14 cellular contexts compared by ENCODE assay signal in genomic region chr5:57216714-57217113, GRCh38. TPM values are rescaled to one million over a fixed set of nuclear protein-coding genes. Genes with fewer than 3 reads are reported as not detected.
DNase-seq lines count a peak whose midpoint lies in the region; ATAC-seq, FAIRE-seq and TF ChIP-seq lines count a peak whose summit lies in the region.
"Had no signal": no experiment of that assay in that cellular context is flagged by ENCODE, and none has a peak within 500 bp of the region (broad histone marks: within the 10 kb centered on the region; RNA-seq: fewer than 3 reads in every experiment).

No MANE protein-coding gene starts in this region.

- no peak overlapping the region for H3K4me3 Mint-ChIP-seq in CD4-positive, alpha-beta memory T cell
- H3K4me3 Mint-ChIP-seq in central memory CD8-positive, alpha-beta T cell: no peak overlapping the region
- H3K4me3 Mint-ChIP-seq: activated B cell treated with CpG ODN at 0.5 μM for 24 hours; activated naive CD8-positive, alpha-beta T cell treated with anti-CD3 and anti-CD28 coated beads, Interleukin-2, amount 10 ng/mL, durations not matched to agents 7 days and 5 days had no signal

- H3K27ac Mint-ChIP-seq in CD4-positive, alpha-beta memory T cell: peak overlapping the region in 4 of 7 donors; percentile 47 to 85 (median 62)
- peak overlapping the region; percentile 29 for H3K27ac Mint-ChIP-seq in central memory CD8-positive, alpha-beta T cell (ENCODE audit: low read depth)
- H3K27ac Mint-ChIP-seq: activated naive CD8-positive, alpha-beta T cell treated with anti-CD3 and anti-CD28 coated beads, Interleukin-2, amount 10 ng/mL, durations not matched to agents 7 days and 5 days had no signal

- H3K4me1 ChIP-seq in CD4-positive, alpha-beta memory T cell (ENCODE audit: insufficient read depth, low read length): peaks cover 38% of the 10 kb centered on the region
- H3K4me1 ChIP-seq in kidney (ENCODE audit: control insufficient read depth in 1 of 2, insufficient read depth in 1 of 2, low read depth in 1 of 2, low read length in 2 of 2): no peaks in the 10 kb centered on the region

- DNase-seq in CD4-positive, alpha-beta memory T cell: no peak
- DNase-seq in NCI-H226 (peak; percentile 71), kidney (no peak), COR-L47 (lab: John Stamatoyannopoulos, UW) (no peak), NCI-H82 treated with DMSO at 0.1 percent for 48 hours (lab: John Stamatoyannopoulos, UW; ENCODE audit: unreplicated experiment) (no peak)
- no peak for DNase-seq in central memory CD8-positive, alpha-beta T cell (ENCODE audit: low spot score in 2 of 2)
- DNase-seq: activated B cell treated with CpG ODN at 0.5 μM for 24 hours; activated naive CD8-positive, alpha-beta T cell treated with anti-CD3 and anti-CD28 coated beads, Interleukin-2, amount 10 ng/mL, durations not matched to agents 7 days and 5 days; DMS53; NCI-H2227 treated with DMSO at 0.1 percent for 48 hours; OCI-M1 had no signal

- CTCF ChIA-PET in CD4-positive, alpha-beta memory T cell (lab: Charles Lee; ENCODE audit: partially characterized antibody): interaction anchor here (7.4 kb wide), 1 partner anchor 315 kb away, joined by 87 read pairs; no protein-coding TSS in a partner anchor

- POLR2A ChIA-PET in CD4-positive, alpha-beta memory T cell (lab: Charles Lee; ENCODE audit: partially characterized antibody): interaction anchor here (1.4 kb wide), 1 partner anchor 314 kb away, joined by 3 read pairs; no protein-coding TSS in a partner anchor

- peaks cover 14 to 53% of the 10 kb centered on the region in 2 donors for H3K36me3 Mint-ChIP-seq in CD4-positive, alpha-beta memory T cell
- H3K36me3 Mint-ChIP-seq in central memory CD8-positive, alpha-beta T cell (ENCODE audit: insufficient read depth): peaks cover 50% of the 10 kb centered on the region

- H3K9me3 Mint-ChIP-seq in CD4-positive, alpha-beta memory T cell: no peaks in the 10 kb centered on the region
- no peaks in the 10 kb centered on the region for H3K9me3 Mint-ChIP-seq in central memory CD8-positive, alpha-beta T cell
- H3K9me3 Mint-ChIP-seq: activated B cell treated with CpG ODN at 0.5 μM for 24 hours; activated naive CD8-positive, alpha-beta T cell treated with anti-CD3 and anti-CD28 coated beads, Interleukin-2, amount 10 ng/mL, durations not matched to agents 7 days and 5 days had no signal

- peaks cover 14% of the 10 kb centered on the region for H3K36me3 ChIP-seq in CD4-positive, alpha-beta memory T cell (ENCODE audit: insufficient read depth, low read length)
- peaks cover 11 to 15% of the 10 kb centered on the region in 2 donors for H3K36me3 ChIP-seq in kidney (ENCODE audit: control insufficient read depth in 1 of 2, insufficient read depth in 2 of 2, low read length in 2 of 2)

- peaks cover 32 to 75% (median 54%) of the 10 kb centered on the region in 4 donors for H3K4me1 Mint-ChIP-seq in CD4-positive, alpha-beta memory T cell
- H3K4me1 Mint-ChIP-seq in central memory CD8-positive, alpha-beta T cell: peaks cover 31% of the 10 kb centered on the region

- intact Hi-C loops in CD4-positive, alpha-beta memory T cell (cut with micrococcal nuclease): no loop called here
- intact Hi-C loops in kidney (cut with DNase I): loop anchor here (5.0 kb wide), 1 partner anchor 314 kb away; no protein-coding TSS in a partner anchor

- H3K4me3 ChIP-seq in CD4-positive, alpha-beta memory T cell (ENCODE audit: low read length in 2 of 2): no peak overlapping the region
- H3K4me3 ChIP-seq in kidney (ENCODE audit: low read length in 2 of 2): no peak overlapping the region

- no peak for ATAC-seq in central memory CD8-positive, alpha-beta T cell (replicated peaks; ENCODE audit: extremely low read depth, poor library complexity, severe bottlenecking)
- ATAC-seq in GM21526 (IDR thresholded peaks at IDR 0.05; ENCODE audit: low FRiP score, unreplicated experiment) (no peak), HG02970 (IDR thresholded peaks at IDR 0.05; ENCODE audit: low FRiP score, unreplicated experiment) (no peak)

- no peak for TF ChIP-seq CTCF in kidney (IDR thresholded peaks at IDR 0.05; ENCODE audit: borderline replicate concordance, extremely low read depth, insufficient read depth)

- FAIRE-seq in kidney (lab: Jason Lieb, UNC): peak; percentile 21

- H3K27ac ChIP-seq in CD4-positive, alpha-beta memory T cell (ENCODE audit: low read depth, low read length): no peak overlapping the region
- no peak overlapping the region for H3K27ac ChIP-seq in kidney (ENCODE audit: low read depth in 2 of 2, low read length in 2 of 2)

- no peaks in the 10 kb centered on the region for H3K9me3 ChIP-seq in CD4-positive, alpha-beta memory T cell (ENCODE audit: control insufficient read depth in 1 of 2, low read length in 2 of 2)
- no peaks in the 10 kb centered on the region for H3K9me3 ChIP-seq in kidney (ENCODE audit: control insufficient read depth in 1 of 2, low read length in 2 of 2)

- H3K9ac ChIP-seq in kidney (ENCODE audit: low read length in 2 of 2): no peak overlapping the region

- H3K27me3 ChIP-seq in CD4-positive, alpha-beta memory T cell (ENCODE audit: insufficient read depth, low read length): no peaks in the 10 kb centered on the region

- H3K27me3 Mint-ChIP-seq in CD4-positive, alpha-beta memory T cell: no peaks in the 10 kb centered on the region
- H3K27me3 Mint-ChIP-seq in central memory CD8-positive, alpha-beta T cell: no peaks in the 10 kb centered on the region
- H3K27me3 Mint-ChIP-seq: activated B cell treated with CpG ODN at 0.5 μM for 24 hours; activated naive CD8-positive, alpha-beta T cell treated with anti-CD3 and anti-CD28 coated beads, Interleukin-2, amount 10 ng/mL, durations not matched to agents 7 days and 5 days; progenitor cell of endocrine pancreas had no signal

RNA-seq across cellular contexts. Expression of gene GPBP1, which starts 42.9 kb away (rescaled TPM):
- total RNA-seq in CD4-positive, alpha-beta memory T cell: 100 to 1,000 TPM; 136 to 137 TPM
- 100 to 1,000 TPM in 1 of 2 donors, 10 to 100 TPM in 1; 92.1 to 104 TPM for polyA plus RNA-seq in CD4-positive, alpha-beta memory T cell
- total RNA-seq in kidney: 80.9 TPM
- 52.7 TPM for polyA plus RNA-seq in kidney (ENCODE audit: insufficient read depth, low read depth, low replicate concordance)
